22 cellular contexts compared by ENCODE assay signal in the genomic region with DNA sequence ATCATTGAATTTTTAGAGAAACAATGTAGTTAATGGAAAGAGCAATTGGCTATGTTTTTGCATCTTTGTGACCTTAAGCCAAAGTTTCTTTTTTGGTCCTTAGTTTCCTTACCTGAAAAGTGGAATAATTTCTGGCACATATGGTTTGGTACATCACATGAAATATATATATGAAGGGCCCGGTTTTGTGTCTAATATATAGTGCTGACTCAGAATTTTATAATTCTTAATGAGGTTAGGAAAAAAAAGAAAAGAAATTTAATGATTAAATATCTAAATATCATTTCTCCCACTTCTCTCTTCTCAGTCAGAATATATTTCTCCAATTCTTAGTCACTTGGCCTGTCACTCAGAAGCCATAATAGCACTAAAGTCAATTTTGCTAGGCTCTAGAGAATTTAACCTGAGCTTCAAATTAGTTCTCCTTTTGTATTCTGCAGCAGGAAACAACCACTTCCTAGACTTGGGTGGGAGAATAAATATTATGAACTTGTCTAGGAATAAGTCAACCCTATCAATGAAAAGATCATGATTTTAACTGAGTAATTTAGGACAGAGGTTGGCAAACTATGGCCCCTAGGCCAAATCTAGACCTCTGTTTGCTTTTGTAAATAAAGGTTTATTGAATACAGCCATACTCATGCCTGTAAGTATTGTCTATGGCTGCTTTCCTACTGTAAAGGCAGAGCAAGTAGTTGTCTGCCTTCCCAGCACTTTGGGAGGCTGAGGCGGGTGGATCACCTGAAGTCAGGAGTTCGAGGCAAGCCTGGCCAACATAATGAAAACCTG. TPM values are rescaled to one million over a fixed set of nuclear protein-coding genes. Genes with fewer than 3 reads are reported as not detected.
DNase-seq lines count a peak whose midpoint lies in the region; ATAC-seq, FAIRE-seq and TF ChIP-seq lines count a peak whose summit lies in the region.
"Had no signal": no experiment of that assay in that cellular context is flagged by ENCODE, and none has a peak within 500 bp of the region (broad histone marks: within the 10 kb centered on the region; RNA-seq: fewer than 3 reads in every experiment).

No MANE protein-coding gene starts in this region.

- peaks cover under 1% of the 10 kb centered on the region for H3K27me3 ChIP-seq in mammary epithelial cell (ENCODE audit: insufficient read depth, low read length)

- no peak for DNase-seq in A549 (ENCODE audit: low read depth in 1 of 2, low spot score in 1 of 2)
- DNase-seq in DMS153 (lab: John Stamatoyannopoulos, UW): peak; percentile 56
- peak; percentile 46 for DNase-seq in NCI-H1436 treated with DMSO at 0.1 percent for 48 hours (lab: John Stamatoyannopoulos, UW)
- DNase-seq in NCI-H748 treated with DMSO at 0.1 percent for 48 hours (lab: John Stamatoyannopoulos, UW): peak; percentile 42
- no peak for DNase-seq in mammary epithelial cell
- DNase-seq: COR-L47, DMS 273 treated with DMSO at 0.1 percent for 48 hours, EL, MV-4-11, NCI-H2107, NCI-H226, NCI-H526, SHP77 treated with DMSO at 0.1 percent for 48 hours, T-cell had no signal

- H3K9ac ChIP-seq in mammary epithelial cell (ENCODE audit: insufficient read depth, low read length): no peak overlapping the region
- H3K9ac ChIP-seq: KMS-11 had no signal

- dilution Hi-C loops in mammary epithelial cell (cut with HindIII; ENCODE audit: low sequenced_read_pairs): no loop called here

- POLR2A ChIA-PET in A549 (lab: Yijun Ruan, JAX): no interaction called here

- BruUV-seq in mammary epithelial cell (replicated peaks; lab: Mats Ljungman, UMichigan): no TSS peak

- no peaks in the 10 kb centered on the region for H3K36me3 ChIP-seq in mammary epithelial cell (ENCODE audit: insufficient read depth, low read length)

- no peak overlapping the region for H3K27ac ChIP-seq in A549
- H3K27ac ChIP-seq in mammary epithelial cell (ENCODE audit: insufficient read depth, low read depth, low read length): no peak overlapping the region
- H3K27ac ChIP-seq: KMS-11 had no signal

- peaks cover 31% of the 10 kb centered on the region for H3K4me1 ChIP-seq in A549
- H3K4me1 ChIP-seq in mammary epithelial cell (ENCODE audit: insufficient read depth, low read length): no peaks in the 10 kb centered on the region

- TF ChIP-seq CTCF in A549 (IDR thresholded peaks at IDR 0.05) (no peak), mammary epithelial cell (conservative IDR thresholded peaks at IDR 0.05 in 1 of 2, IDR thresholded peaks at IDR 0.05 in 1 of 2; ENCODE audit: extremely low read depth in 1 of 2, insufficient read depth in 1 of 2, low read depth in 1 of 2, low read length in 2 of 2) (no peak)

- FAIRE-seq in A549 (lab: Jason Lieb, UNC): no peak
- FAIRE-seq: GM12878, H1 had no signal

- CTCF ChIA-PET in A549 (lab: Yijun Ruan, JAX) (no interaction called here), mammary epithelial cell (lab: Charles Lee; ENCODE audit: low non-redundant PET) (no interaction called here)

- no peak for ATAC-seq in A549
- ATAC-seq in HG03520 (IDR thresholded peaks at IDR 0.05; ENCODE audit: unreplicated experiment): no peak
- ATAC-seq in GM18873 (IDR thresholded peaks at IDR 0.05; ENCODE audit: low FRiP score, unreplicated experiment): no peak
- ATAC-seq: GM12878, SK-N-SH treated with all-trans-retinoic acid at 6 μM for 48 hours, T-cell had no signal

- no peak for TF ChIP-seq RAD21 in A549 (conservative IDR thresholded peaks at IDR 0.05 in 1 of 2, IDR thresholded peaks at IDR 0.05 in 1 of 2)

- no peaks in the 10 kb centered on the region for H3K9me3 ChIP-seq in A549
- no peaks in the 10 kb centered on the region for H3K9me3 ChIP-seq in mammary epithelial cell (replicated peaks; ENCODE audit: insufficient read depth, low read length)

- no peak for TF ChIP-seq EP300 in A549 (IDR thresholded peaks at IDR 0.05)

- H3K79me2 ChIP-seq in mammary epithelial cell (ENCODE audit: insufficient read depth, low read length): no peaks in the 10 kb centered on the region

- intact Hi-C loops in mammary epithelial cell (cut with micrococcal nuclease): no loop called here

- no peak overlapping the region for H3K4me3 ChIP-seq in A549
- no peak overlapping the region for H3K4me3 ChIP-seq in mammary epithelial cell (replicated peaks in 1 of 3; ENCODE audit: insufficient read depth in 1 of 3, low read depth in 2 of 3, low read length in 3 of 3)
- H3K4me3 ChIP-seq: GM12878 had no signal

- H2AFZ ChIP-seq in mammary epithelial cell (ENCODE audit: low read depth, low read length): no peak overlapping the region

- WGBS in A549 (ENCODE audit: missing lambda C conversion rate): 87% methylated on average over 3 of the region's 3 CpGs
- 79% methylated on average over 3 of the region's 3 CpGs for WGBS in mammary epithelial cell (ENCODE audit: low coverage, missing lambda C conversion rate)

- in situ Hi-C loops in mammary epithelial cell (cut with MboI; ENCODE audit: low sequenced_read_pairs in 2 of 2): no loop called here

- peaks cover 2% of the 10 kb centered on the region for H4K20me1 ChIP-seq in mammary epithelial cell (ENCODE audit: insufficient read depth, low read length)

- H3K4me2 ChIP-seq in A549 (no peak overlapping the region), mammary epithelial cell (ENCODE audit: insufficient read depth, low read depth, low read length) (no peak overlapping the region)
- H3K4me2 ChIP-seq: KMS-11 had no signal

- no peak for TF ChIP-seq POLR2A in A549 (IDR thresholded peaks at IDR 0.05; ENCODE audit: low read length)

TF ChIP-seq in A549, 52 proteins besides CTCF, POLR2A, EP300 and RAD21:
- TF ChIP-seq CBX8 (IDR thresholded peaks at IDR 0.05) (no peak), HDAC2 (IDR thresholded peaks at IDR 0.05) (no peak), MAFK (IDR thresholded peaks at IDR 0.05; ENCODE audit: partially characterized antibody) (peak; percentile 62)

RNA-seq across cellular contexts. Expression of a gene that starts 34.6 kb away (rescaled TPM):
- 15.5 and 18.7 TPM in 2 replicates for polyA plus RNA-seq in A549 (2011; rRNA removed)
- polyA plus RNA-seq in A549 (2012; cell fraction: cytosol; rRNA removed): 1.0 TPM in 2 replicates
- 3.5 and 4.8 TPM in 2 replicates for polyA plus RNA-seq in A549 (2012; cell fraction: nucleus; rRNA removed)
- polyA plus RNA-seq in A549 (2017; fragmentation: RNase III; extraction: RNeasy Plus Mini Kit Qiagen cat#74134 plus additional on column Dnase treatment): 4.9 to 5.8 TPM (median 5.0 TPM) in 3 replicates
- 25.0 TPM in 2 replicates for polyA minus RNA-seq in A549 (2011; rRNA and poly(A)+ RNA removed)
- total RNA-seq in mammary epithelial cell: 1 to 10 TPM in 1 of 2 donors, not detected in 1; 1.7 TPM
- polyA plus RNA-seq in mammary epithelial cell: not detected
- not detected for polyA minus RNA-seq in mammary epithelial cell
- total RNA-seq: GM12878, OCI-LY7 had no signal
- polyA plus RNA-seq: CD14-positive monocyte had no signal

Comparison
In these comparisons a context has a peak if more than half of its experiments do, and no peak if none do; other contexts are left out.
1. DNase-seq: peak in DMS153 (single experiment), NCI-H1436 treated with DMSO at 0.1 percent for 48 hours (single experiment) and NCI-H748 treated with DMSO at 0.1 percent for 48 hours (single experiment); none in A549 (0 of 2) and mammary epithelial cell (single experiment).